ENCODE assay signal across 10 cellular contexts in genomic region chr1:184827600-184828368, GRCh38.
DNase-seq lines count a peak whose midpoint lies in the region; ATAC-seq and TF ChIP-seq lines count a peak whose summit lies in the region.
"Had no signal": no experiment of that assay in that cellular context is flagged by ENCODE, and none has a peak within 500 bp of the region (broad histone marks: within the 10 kb centered on the region; RNA-seq: fewer than 3 reads in every experiment).

No MANE protein-coding gene starts in this region.

- no peaks in the 10 kb centered on the region for H3K9me3 Mint-ChIP-seq in activated CD8-positive, alpha-beta T cell treated with anti-CD3 and anti-CD28 coated beads, Interleukin-2, amount 10 ng/mL, durations not matched to agents 7 days and 5 days (ENCODE audit: insufficient read depth)

- no peaks in the 10 kb centered on the region for H3K9me3 ChIP-seq in right cardiac atrium (ENCODE audit: control insufficient read depth, low read length)
- no peaks in the 10 kb centered on the region for H3K9me3 ChIP-seq in skeletal muscle tissue (ENCODE audit: control insufficient read depth in 3 of 3, low read length in 3 of 3)
- H3K9me3 ChIP-seq: upper lobe of left lung had no signal

- H3K27ac ChIP-seq in right cardiac atrium (ENCODE audit: low read length): peak overlapping the region; percentile 93
- peak overlapping the region; percentile 88 for H3K27ac ChIP-seq in skeletal muscle tissue (ENCODE audit: low read depth, low read length)
- H3K27ac ChIP-seq: upper lobe of left lung had no signal

- CTCF ChIA-PET in activated CD8-positive, alpha-beta T cell treated with anti-CD3 and anti-CD28 coated beads, Interleukin-2, amount 10 ng/mL, durations not matched to agents 7 days and 5 days (lab: Charles Lee): interaction anchor here (1.1 to 2.1 kb wide), 2 partner anchors 23 to 342 kb away, joined by 4 to 5 read pairs; no protein-coding TSS in a partner anchor

- H3K36me3 Mint-ChIP-seq in activated CD8-positive, alpha-beta T cell treated with anti-CD3 and anti-CD28 coated beads, Interleukin-2, amount 10 ng/mL, durations not matched to agents 7 days and 5 days (ENCODE audit: low read depth): peaks cover 17% of the 10 kb centered on the region

- H3K4me3 Mint-ChIP-seq in activated CD8-positive, alpha-beta T cell treated with anti-CD3 and anti-CD28 coated beads, Interleukin-2, amount 10 ng/mL, durations not matched to agents 7 days and 5 days: no peak overlapping the region

- intact Hi-C loops in right cardiac atrium (cut with DNase I): loop anchor here in 1 of 4 donors (10.0 kb wide), 1 partner anchor 67 kb away; no protein-coding TSS in a partner anchor

- POLR2A ChIA-PET in activated CD8-positive, alpha-beta T cell treated with anti-CD3 and anti-CD28 coated beads, Interleukin-2, amount 10 ng/mL, durations not matched to agents 7 days and 5 days (lab: Charles Lee): no interaction called here

- no peaks in the 10 kb centered on the region for H3K27me3 Mint-ChIP-seq in activated CD8-positive, alpha-beta T cell treated with anti-CD3 and anti-CD28 coated beads, Interleukin-2, amount 10 ng/mL, durations not matched to agents 7 days and 5 days (ENCODE audit: low read depth)

- peaks cover 16% of the 10 kb centered on the region for H3K4me1 ChIP-seq in right cardiac atrium (ENCODE audit: control insufficient read depth, insufficient read depth, low read length)
- H3K4me1 ChIP-seq in skeletal muscle tissue (ENCODE audit: control insufficient read depth in 3 of 3, insufficient read depth in 3 of 3, low read length in 3 of 3): peaks cover 58 to 66% (median 58%) of the 10 kb centered on the region in 3 donors

- peak overlapping the region; percentile 51 to 66 (median 55) for H3K9ac ChIP-seq in skeletal muscle tissue (ENCODE audit: low read depth in 1 of 3, low read length in 3 of 3)

- no peaks in the 10 kb centered on the region for H3K4me1 Mint-ChIP-seq in activated CD8-positive, alpha-beta T cell treated with anti-CD3 and anti-CD28 coated beads, Interleukin-2, amount 10 ng/mL, durations not matched to agents 7 days and 5 days (ENCODE audit: low read depth)

- TF ChIP-seq CTCF in astrocyte of the cerebellum (IDR thresholded peaks at IDR 0.05; ENCODE audit: low read depth, low read length, missing control alignments): no peak

- no peak overlapping the region for H3K4me3 ChIP-seq in astrocyte of the cerebellum (ENCODE audit: low read depth, low read length)
- no peak overlapping the region for H3K4me3 ChIP-seq in right cardiac atrium (ENCODE audit: low read length)
- H3K4me3 ChIP-seq in skeletal muscle tissue (ENCODE audit: low read length in 3 of 3): no peak overlapping the region
- H3K4me3 ChIP-seq: upper lobe of left lung had no signal

- peak; percentile 70 for DNase-seq in HCEC 1CT
- peak; percentile 72 for DNase-seq in astrocyte of the cerebellum (ENCODE audit: low read depth)
- DNase-seq in right cardiac atrium: no peak
- DNase-seq in activated CD8-positive, alpha-beta T cell treated with anti-CD3 and anti-CD28 coated beads, Interleukin-2, amount 10 ng/mL, durations not matched to agents 7 days and 5 days: no peak
- no peak for DNase-seq in cerebellum (ENCODE audit: low spot score)
- DNase-seq in D341Med (ENCODE audit: low spot score): no peak
- DNase-seq: GF-D8, upper lobe of left lung had no signal

- 57% methylated on average over 8 of the region's 8 CpGs for whole genome bisulfite sequencing in right cardiac atrium

- in situ Hi-C loops in astrocyte of the cerebellum (cut with HindIII; ENCODE audit: low sequenced_read_pairs): no loop called here

- H3K36me3 ChIP-seq in skeletal muscle tissue (ENCODE audit: control insufficient read depth in 3 of 3, insufficient read depth in 3 of 3, low read length in 3 of 3): peaks cover 0 to 2% (median 2%) of the 10 kb centered on the region in 3 donors

- H3K27ac Mint-ChIP-seq in activated CD8-positive, alpha-beta T cell treated with anti-CD3 and anti-CD28 coated beads, Interleukin-2, amount 10 ng/mL, durations not matched to agents 7 days and 5 days: no peak overlapping the region

- H3K27me3 ChIP-seq in right cardiac atrium (ENCODE audit: control insufficient read depth, insufficient read depth) (no peaks in the 10 kb centered on the region), skeletal muscle tissue (ENCODE audit: control insufficient read depth in 3 of 3, insufficient read depth in 3 of 3, low read length in 3 of 3) (no peaks in the 10 kb centered on the region)
- H3K27me3 ChIP-seq: upper lobe of left lung had no signal

- peak; percentile 74 to 78 for ATAC-seq in right cardiac atrium
- ATAC-seq in activated CD8-positive, alpha-beta T cell treated with anti-CD3 and anti-CD28 coated beads, Interleukin-2, amount 10 ng/mL, durations not matched to agents 7 days and 5 days: no peak
- no peak for ATAC-seq in GM19455 (IDR thresholded peaks at IDR 0.05; ENCODE audit: unreplicated experiment)

Comparison
In these comparisons a context has a peak if more than half of its experiments do, and no peak if none do; other contexts are left out.
1. DNase-seq: peak in HCEC 1CT (single experiment) and astrocyte of the cerebellum (single experiment); none in right cardiac atrium (0 of 3), activated CD8-positive, alpha-beta T cell treated with anti-CD3 and anti-CD28 coated beads, Interleukin-2, amount 10 ng/mL, durations not matched to agents 7 days and 5 days (single experiment), cerebellum (single experiment) and D341Med (single experiment).
2. ATAC-seq: peak in right cardiac atrium (2 of 2); none in activated CD8-positive, alpha-beta T cell treated with anti-CD3 and anti-CD28 coated beads, Interleukin-2, amount 10 ng/mL, durations not matched to agents 7 days and 5 days (single experiment) and GM19455 (single experiment).